Comparison of ENCODE assay signal across 20 cellular contexts in the genomic region with DNA sequence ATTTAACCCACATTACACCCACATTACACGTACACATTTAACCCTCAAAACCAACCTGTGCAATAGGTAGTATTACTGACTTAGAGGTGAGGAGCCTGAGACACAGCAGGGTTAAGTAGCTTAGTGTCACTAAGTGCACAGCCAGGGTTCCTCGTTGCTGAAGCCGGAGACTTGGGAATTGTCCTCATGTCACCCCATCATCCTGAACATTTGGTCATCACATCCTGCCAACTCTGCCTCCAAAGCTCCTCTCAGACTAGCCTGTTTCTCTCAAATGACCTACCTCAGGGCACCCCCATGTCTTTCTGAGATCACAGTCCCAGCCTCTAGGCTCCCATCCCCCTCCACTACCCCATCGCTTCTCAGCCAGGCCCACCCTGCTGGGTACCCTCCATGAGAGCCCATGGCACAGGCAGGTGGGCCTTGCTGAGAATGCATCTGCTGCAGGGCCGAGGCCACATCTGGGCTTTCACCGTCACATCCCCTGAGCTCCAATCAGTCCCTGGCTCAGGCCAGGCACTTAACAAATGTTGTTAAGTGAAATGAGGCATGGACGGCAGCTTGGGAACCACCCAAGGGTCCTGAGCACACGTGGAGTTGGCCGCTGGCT.
"Had no signal": no experiment of that assay in that cellular context is flagged by ENCODE, and none has a peak within 500 bp of the region (broad histone marks: within the 10 kb centered on the region; RNA-seq: fewer than 3 reads in every experiment).

No MANE protein-coding gene starts in this region.

- H3K9me3 Mint-ChIP-seq: activated T-cell treated with anti-CD3 and anti-CD28 coated beads, Interleukin-2, amount 50 U/mL, for 4 hours had no signal

- H3K27ac Mint-ChIP-seq: activated CD8-positive, alpha-beta T cell treated with anti-CD3 and anti-CD28 coated beads for 36 hours; dendritic cell treated with granulocyte-macrophage colony-stimulating factor and Interleukin-4, amounts not matched to agents 40 ng/mL and 50 ng/mL, for 4 days; naive thymus-derived CD8-positive, alpha-beta T cell had no signal

- H3K4me1 ChIP-seq: ascending aorta, tibial artery had no signal

- H3K36me3 Mint-ChIP-seq: naive thymus-derived CD8-positive, alpha-beta T cell had no signal

- ATAC-seq: activated CD8-positive, alpha-beta T cell treated with anti-CD3 and anti-CD28 coated beads for 36 hours; activated T-cell treated with anti-CD3 and anti-CD28 coated beads, Interleukin-2, amount 50 U/mL, for 4 hours; gastroesophageal sphincter; heart right ventricle; naive thymus-derived CD8-positive, alpha-beta T cell; stimulated activated naive CD8-positive, alpha-beta T cell treated with anti-CD3 and anti-CD28 coated beads, Interleukin-15, Interleukin-2, amounts not matched to agents 100 U/mL and 50 U/mL, for 24 hours had no signal

- DNase-seq: activated CD4-positive, alpha-beta T cell treated with anti-CD3 and anti-CD28 coated beads for 48 hours; activated CD4-positive, CD25-positive, alpha-beta regulatory T cell; activated CD8-positive, alpha-beta T cell treated with anti-CD3 and anti-CD28 coated beads for 36 hours; activated effector memory CD4-positive, alpha-beta T cell treated with Interleukin-2 at 50 U/mL for 16 hours; activated naive CD4-positive, alpha-beta T cell treated with anti-CD3 and anti-CD28 coated beads, Interleukin-2, amount 50 U/mL, for 16 hours; activated T-cell treated with anti-CD3 and anti-CD28 coated beads, Interleukin-2, amount 50 U/mL, for 4 hours; cerebellar nuclear complex; effector CD8-positive, alpha-beta T cell; heart right ventricle; kidney glomerular epithelial cell; stimulated activated CD4-positive, alpha-beta T cell treated with anti-CD3 and anti-CD28 coated beads, Interleukin-12 subunit alpha, Interleukin-12 subunit beta, amount 100 ng/mL, for 4 hours; stimulated activated CD4-positive, alpha-beta T cell treated with anti-CD3 and anti-CD28 coated beads, Interleukin-1b, Interleukin-23, amount 100 ng/mL, for 48 hours; stimulated activated naive CD8-positive, alpha-beta T cell treated with anti-CD3 and anti-CD28 coated beads, Interleukin-15, Interleukin-2, amounts not matched to agents 100 U/mL and 50 U/mL, for 24 hours; substantia nigra had no signal

- H3K9me3 ChIP-seq: ascending aorta, esophagus muscularis mucosa, gastroesophageal sphincter, heart right ventricle, tibial artery had no signal

- H3K36me3 ChIP-seq: ascending aorta, esophagus muscularis mucosa, gastroesophageal sphincter, heart right ventricle, tibial artery had no signal

- H3K27ac ChIP-seq: ascending aorta, heart right ventricle, tibial artery had no signal

- H3K4me3 ChIP-seq: ascending aorta, esophagus muscularis mucosa, gastroesophageal sphincter, heart right ventricle, tibial artery had no signal

- H3K27me3 Mint-ChIP-seq: activated CD8-positive, alpha-beta T cell treated with anti-CD3 and anti-CD28 coated beads for 36 hours had no signal

- H3K27me3 ChIP-seq: ascending aorta, esophagus muscularis mucosa, gastroesophageal sphincter had no signal

- H3K4me3 Mint-ChIP-seq: activated CD8-positive, alpha-beta T cell treated with anti-CD3 and anti-CD28 coated beads for 36 hours; activated T-cell treated with anti-CD3 and anti-CD28 coated beads, Interleukin-2, amount 50 U/mL, for 4 hours; dendritic cell treated with granulocyte-macrophage colony-stimulating factor and Interleukin-4, amounts not matched to agents 40 ng/mL and 50 ng/mL, for 4 days; naive thymus-derived CD8-positive, alpha-beta T cell had no signal
